ENCODE assay signal across 9 cellular contexts in the genomic region with DNA sequence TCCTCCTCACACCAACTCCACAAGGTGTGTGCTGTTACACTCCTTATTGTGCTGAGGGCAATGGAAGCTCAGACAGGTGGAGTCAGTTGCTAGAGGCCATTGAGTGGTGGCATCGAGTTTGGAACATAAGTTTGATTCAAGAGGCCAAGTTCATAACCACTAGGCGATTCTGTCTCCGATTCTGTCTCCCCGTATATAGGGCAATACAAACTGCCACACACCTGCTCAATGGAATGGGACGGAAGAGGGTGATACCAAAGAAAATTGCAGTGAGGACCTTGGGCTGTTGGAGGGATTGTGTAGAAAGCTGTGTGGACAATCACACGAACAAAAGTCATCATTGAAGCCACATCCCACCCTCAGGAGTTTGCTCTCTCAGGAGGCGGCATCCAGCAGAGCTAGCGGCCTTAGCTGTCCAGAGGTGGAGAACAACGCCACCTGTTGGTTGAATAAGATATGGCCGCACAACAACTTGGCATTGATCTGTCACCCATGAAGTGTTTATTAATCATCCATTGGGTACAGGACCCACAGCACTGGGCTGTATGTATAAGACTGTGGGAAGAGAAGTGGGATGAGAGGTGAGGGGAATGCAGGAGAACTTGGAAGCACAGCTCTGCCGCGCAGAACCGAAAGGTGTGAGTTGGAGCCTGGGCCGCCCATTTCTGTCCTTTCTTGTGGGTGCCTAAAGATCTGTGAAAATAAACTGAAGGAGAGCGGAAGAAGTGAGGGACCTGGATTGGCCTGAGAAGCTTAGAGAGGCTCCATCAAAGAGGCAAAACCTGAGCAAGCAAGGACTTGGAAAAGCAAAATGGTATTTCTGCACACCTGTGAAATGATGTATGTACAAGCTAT. TPM values are rescaled to one million over a fixed set of nuclear protein-coding genes. Genes with fewer than 3 reads are reported as not detected.
DNase-seq lines count a peak whose midpoint lies in the region; ATAC-seq and TF ChIP-seq lines count a peak whose summit lies in the region.
"Had no signal": no experiment of that assay in that cellular context is flagged by ENCODE, and none has a peak within 500 bp of the region (broad histone marks: within the 10 kb centered on the region; RNA-seq: fewer than 3 reads in every experiment).

No MANE protein-coding gene starts in this region.

- H3K27ac Mint-ChIP-seq in CD4-positive, CD25-positive, alpha-beta regulatory T cell = peak overlapping the region in 1 of 3 donors; percentile 67
- H3K27ac Mint-ChIP-seq in activated naive CD8-positive, alpha-beta T cell treated with anti-CD3 and anti-CD28 coated beads, Interleukin-2, amount 10 ng/mL, durations not matched to agents 7 days and 5 days = no peak overlapping the region

- no peak overlapping the region for H3K4me3 ChIP-seq in CD4-positive, CD25-positive, alpha-beta regulatory T cell (ENCODE audit: low read depth, low read length)
- H3K4me3 ChIP-seq in heart left ventricle = no peak overlapping the region

- ATAC-seq in CD4-positive, CD25-positive, alpha-beta regulatory T cell (ENCODE audit: low read depth in 2 of 2) = no peak
- ATAC-seq in GM19395 (IDR thresholded peaks at IDR 0.05; ENCODE audit: unreplicated experiment) (peak; percentile 76), heart left ventricle (peak in 3 of 4 donors; percentile 78 to 90 (median 80)), HG02571 (IDR thresholded peaks at IDR 0.05; ENCODE audit: unreplicated experiment) (no peak)
- peak; percentile 76 for ATAC-seq in activated naive CD8-positive, alpha-beta T cell treated with anti-CD3 and anti-CD28 coated beads, Interleukin-2, amount 10 ng/mL, durations not matched to agents 7 days and 5 days (ENCODE audit: low read depth)

- peaks cover 3% of the 10 kb centered on the region for H3K27me3 ChIP-seq in CD4-positive, CD25-positive, alpha-beta regulatory T cell (ENCODE audit: control insufficient read depth, insufficient read depth, low read length)
- peaks cover 0 to 84% (median 34%) of the 10 kb centered on the region in 9 donors for H3K27me3 ChIP-seq in heart left ventricle

- POLR2A ChIA-PET in activated naive CD8-positive, alpha-beta T cell treated with anti-CD3 and anti-CD28 coated beads, Interleukin-2, amount 10 ng/mL, durations not matched to agents 7 days and 5 days (lab: Charles Lee) = interaction anchor here (1.3 kb wide), 1 partner anchor 86 kb away, joined by 4 read pairs; no protein-coding TSS in a partner anchor

- H3K36me3 ChIP-seq in CD4-positive, CD25-positive, alpha-beta regulatory T cell (ENCODE audit: control insufficient read depth, insufficient read depth, low read length) = no peaks in the 10 kb centered on the region
- H3K36me3 ChIP-seq in heart left ventricle = no peaks in the 10 kb centered on the region

- H3K4me1 ChIP-seq in CD4-positive, CD25-positive, alpha-beta regulatory T cell (ENCODE audit: control insufficient read depth, insufficient read depth, low read length, poor library complexity, severe bottlenecking) = no peaks in the 10 kb centered on the region
- no peaks in the 10 kb centered on the region for H3K4me1 ChIP-seq in heart left ventricle

- no peaks in the 10 kb centered on the region for H3K4me1 Mint-ChIP-seq in CD4-positive, CD25-positive, alpha-beta regulatory T cell
- H3K4me1 Mint-ChIP-seq in activated naive CD8-positive, alpha-beta T cell treated with anti-CD3 and anti-CD28 coated beads, Interleukin-2, amount 10 ng/mL, durations not matched to agents 7 days and 5 days = no peaks in the 10 kb centered on the region

- intact Hi-C loops in heart left ventricle (cut with DNase I) = loop anchor here (1.0 to 5.0 kb wide), 3 partner anchors 85 to 275 kb away; no protein-coding TSS in a partner anchor

- peak; percentile 87 for TF ChIP-seq CTCF in LNCAP (IDR thresholded peaks at IDR 0.05)
- peak; percentile 79 to 91 (median 85) for TF ChIP-seq CTCF in heart left ventricle (IDR thresholded peaks at IDR 0.05)

- H3K36me3 Mint-ChIP-seq in CD4-positive, CD25-positive, alpha-beta regulatory T cell = no peaks in the 10 kb centered on the region
- no peaks in the 10 kb centered on the region for H3K36me3 Mint-ChIP-seq in activated naive CD8-positive, alpha-beta T cell treated with anti-CD3 and anti-CD28 coated beads, Interleukin-2, amount 10 ng/mL, durations not matched to agents 7 days and 5 days

- peaks cover 59% of the 10 kb centered on the region for H3K27me3 Mint-ChIP-seq in CD4-positive, CD25-positive, alpha-beta regulatory T cell
- H3K27me3 Mint-ChIP-seq in activated naive CD8-positive, alpha-beta T cell treated with anti-CD3 and anti-CD28 coated beads, Interleukin-2, amount 10 ng/mL, durations not matched to agents 7 days and 5 days = peaks cover 47% of the 10 kb centered on the region

- TF ChIP-seq POLR2A in heart left ventricle (IDR thresholded peaks at IDR 0.05) = no peak

- WGBS in heart left ventricle, 4 donors = 35 to 41% (median 36%) methylated on average over 15 of the region's 15 CpGs

- no peak overlapping the region for H3K4me3 Mint-ChIP-seq in CD4-positive, CD25-positive, alpha-beta regulatory T cell
- H3K4me3 Mint-ChIP-seq in activated naive CD8-positive, alpha-beta T cell treated with anti-CD3 and anti-CD28 coated beads, Interleukin-2, amount 10 ng/mL, durations not matched to agents 7 days and 5 days = no peak overlapping the region

- H3K27ac ChIP-seq in CD4-positive, CD25-positive, alpha-beta regulatory T cell (ENCODE audit: insufficient read depth, low read length, poor library complexity, severe bottlenecking) = no peak overlapping the region
- H3K27ac ChIP-seq in heart left ventricle = no peak overlapping the region

- no peaks in the 10 kb centered on the region for H3K9me3 ChIP-seq in CD4-positive, CD25-positive, alpha-beta regulatory T cell (ENCODE audit: control insufficient read depth in 2 of 2, low read length in 2 of 2)
- no peaks in the 10 kb centered on the region for H3K9me3 ChIP-seq in heart left ventricle

- DNase-seq in CD4-positive, CD25-positive, alpha-beta regulatory T cell = peak in 2 of 3 donors; percentile 21 to 69
- peak; percentile 36 for DNase-seq in SHP77 treated with DMSO at 0.1 percent for 48 hours (lab: John Stamatoyannopoulos, UW)
- peak; percentile 49 for DNase-seq in activated naive CD8-positive, alpha-beta T cell treated with anti-CD3 and anti-CD28 coated beads, Interleukin-2, amount 10 ng/mL, durations not matched to agents 7 days and 5 days
- DNase-seq in heart left ventricle = peak in 4 of 5 donors; percentile 38 to 68 (median 62)
- peak; percentile 76 for DNase-seq in renal cortical epithelial cell (ENCODE audit: low read depth)

- H3K9me3 Mint-ChIP-seq in CD4-positive, CD25-positive, alpha-beta regulatory T cell = no peaks in the 10 kb centered on the region
- H3K9me3 Mint-ChIP-seq in activated naive CD8-positive, alpha-beta T cell treated with anti-CD3 and anti-CD28 coated beads, Interleukin-2, amount 10 ng/mL, durations not matched to agents 7 days and 5 days = no peaks in the 10 kb centered on the region

RNA-seq across cellular contexts. Expression of a gene that starts 16.1 kb away (rescaled TPM):
- total RNA-seq in CD4-positive, CD25-positive, alpha-beta regulatory T cell = not detected
- not detected for polyA plus RNA-seq in CD4-positive, CD25-positive, alpha-beta regulatory T cell
- not detected for total RNA-seq in activated naive CD8-positive, alpha-beta T cell treated with anti-CD3 and anti-CD28 coated beads, Interleukin-2, amount 10 ng/mL, durations not matched to agents 7 days and 5 days
- total RNA-seq in heart left ventricle (not detected), renal cortical epithelial cell (not detected in 2 replicates)
- polyA plus RNA-seq in heart left ventricle = not detected
- total RNA-seq: subcutaneous adipose tissue had no signal

RNA-seq across cellular contexts. Expression of a gene that starts 27.0 kb away (rescaled TPM):
- not detected for total RNA-seq in CD4-positive, CD25-positive, alpha-beta regulatory T cell
- not detected for polyA plus RNA-seq in CD4-positive, CD25-positive, alpha-beta regulatory T cell
- not detected for total RNA-seq in activated naive CD8-positive, alpha-beta T cell treated with anti-CD3 and anti-CD28 coated beads, Interleukin-2, amount 10 ng/mL, durations not matched to agents 7 days and 5 days
- total RNA-seq in heart left ventricle = 10 to 100 TPM in 1 of 9 donors, 1 to 10 TPM in 3, under 1 TPM in 5; 0.26 to 31.8 (median 0.90) TPM
- under 1 TPM; 0.22 to 0.69 TPM for polyA plus RNA-seq in heart left ventricle
- 0.69 and 51.1 TPM in 2 replicates for total RNA-seq in renal cortical epithelial cell

Comparison
In these comparisons a context has a peak if more than half of its experiments do, and no peak if none do; other contexts are left out.
1. ATAC-seq: peak in GM19395 (single experiment), activated naive CD8-positive, alpha-beta T cell treated with anti-CD3 and anti-CD28 coated beads, Interleukin-2, amount 10 ng/mL, durations not matched to agents 7 days and 5 days (single experiment) and heart left ventricle (3 of 4); none in CD4-positive, CD25-positive, alpha-beta regulatory T cell (0 of 2) and HG02571 (single experiment).
2. Peak in every context shown above with its lines, with median percentiles within 50 percentile points of each other: DNase-seq.